ENCODE assay signal across 21 cellular contexts in the genomic region with DNA sequence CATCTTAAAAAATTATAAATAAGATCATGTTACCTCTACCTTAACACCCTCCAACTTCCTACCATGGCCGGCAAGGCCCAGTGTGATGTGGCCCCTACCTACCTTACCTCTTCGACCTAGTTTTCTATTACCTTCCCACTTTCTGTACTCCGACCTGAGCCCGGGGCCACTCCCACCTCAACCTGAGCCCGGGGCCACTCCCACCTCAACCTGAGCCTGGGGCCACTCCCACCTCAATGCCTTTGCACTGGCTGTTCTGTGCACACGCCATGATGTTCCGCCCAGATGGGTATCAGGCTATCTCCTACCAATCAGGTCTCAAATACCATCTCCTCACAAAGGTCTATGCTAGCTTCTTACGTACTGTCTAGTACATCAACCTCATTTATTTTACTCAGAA.
A peak's percentile ranks its signal among the peaks of the same experiment; 100 is the strongest.
DNase-seq lines count a peak whose midpoint lies in the region; ATAC-seq, FAIRE-seq and TF ChIP-seq lines count a peak whose summit lies in the region.
"Had no signal": no experiment of that assay in that cellular context is flagged by ENCODE, and none has a peak within 500 bp of the region (broad histone marks: within the 10 kb centered on the region; RNA-seq: fewer than 3 reads in every experiment).

No MANE protein-coding gene starts in this region.

- no peak for TF ChIP-seq EP300 in H1 (IDR thresholded peaks at IDR 0.05; ENCODE audit: borderline replicate concordance in 1 of 2, low read depth in 2 of 2, low read length in 2 of 2)

- no peak for TF ChIP-seq RAD21 in H1 (IDR thresholded peaks at IDR 0.05 in 1 of 2, conservative IDR thresholded peaks at IDR 0.05 in 1 of 2; ENCODE audit: low read depth in 2 of 2, low read length in 2 of 2)

- no peak overlapping the region for H2BK5ac ChIP-seq in H1 (ENCODE audit: low read depth, low read length)

- TF ChIP-seq POLR2A in H1 (IDR thresholded peaks at IDR 0.05; ENCODE audit: control extremely low read depth in 1 of 2, low read depth in 2 of 2, low read length in 2 of 2) (no peak), vagina (IDR thresholded peaks at IDR 0.05) (no peak), prostate gland (IDR thresholded peaks at IDR 0.05) (no peak)

- no peak overlapping the region for H2AK5ac ChIP-seq in H1 (ENCODE audit: low read depth, low read length)

- intact Hi-C loops in mucosa of descending colon (cut with DNase I, micrococcal nuclease) (no loop called here), vagina (cut with DNase I) (no loop called here), prostate gland (cut with DNase I) (no loop called here)

- H3K27me3 ChIP-seq in H1 (replicated peaks in 1 of 4; ENCODE audit: control insufficient read depth in 3 of 4, extremely low read depth in 1 of 4, insufficient read depth in 3 of 4, low read length in 3 of 4) = no peaks in the 10 kb centered on the region
- no peaks in the 10 kb centered on the region for H3K27me3 ChIP-seq in vagina
- H3K27me3 ChIP-seq in prostate gland (replicated peaks; ENCODE audit: insufficient read depth) = no peaks in the 10 kb centered on the region
- H3K27me3 ChIP-seq: BLaER1 treated with 17β-estradiol and CSF1 and Interleukin-3, amounts not matched to agents 10 nM and 100 nM; SJSA1 had no signal

- POLR2A ChIA-PET in H1 (lab: Charles Lee; ENCODE audit: partially characterized antibody) = no interaction called here

- no peaks in the 10 kb centered on the region for H3K4me1 Mint-ChIP-seq in stimulated activated naive CD8-positive, alpha-beta T cell treated with anti-CD3 and anti-CD28 coated beads, Interleukin-15, amount 100 ng/mL, for 72 hours

- no peak overlapping the region for H3K18ac ChIP-seq in H1 (ENCODE audit: extremely low read depth, low read length)

- H3K4me1 ChIP-seq in H1 (replicated peaks in 1 of 4; ENCODE audit: control insufficient read depth in 3 of 4, insufficient read depth in 4 of 4, low read length in 3 of 4) (no peaks in the 10 kb centered on the region), mucosa of descending colon (ENCODE audit: low read depth) (no peaks in the 10 kb centered on the region), vagina (no peaks in the 10 kb centered on the region), prostate gland (replicated peaks) (no peaks in the 10 kb centered on the region)
- H3K4me1 ChIP-seq: A549; BLaER1 treated with 17β-estradiol and CSF1 and Interleukin-3, amounts not matched to agents 10 nM and 100 nM; SJSA1 had no signal

- no peak overlapping the region for H3K56ac ChIP-seq in H1 (replicated peaks; ENCODE audit: insufficient read length, low read depth, low read length)

- peak; percentile 40 for ATAC-seq in stimulated activated naive CD8-positive, alpha-beta T cell treated with anti-CD3 and anti-CD28 coated beads, Interleukin-15, Interleukin-2, amounts not matched to agents 100 U/mL and 50 U/mL, for 24 hours
- no peak for ATAC-seq in stimulated activated naive CD8-positive, alpha-beta T cell treated with anti-CD3 and anti-CD28 coated beads, Interleukin-15, amount 100 ng/mL, for 72 hours
- peak; percentile 24 for ATAC-seq in mucosa of descending colon
- ATAC-seq in GM18520 (IDR thresholded peaks at IDR 0.05; ENCODE audit: unreplicated experiment) = no peak
- ATAC-seq: A549, GM12878, PC-3 had no signal

- H3K27ac ChIP-seq in H1 (ENCODE audit: low read depth, low read length) = no peak overlapping the region
- no peak overlapping the region for H3K27ac ChIP-seq in vagina
- no peak overlapping the region for H3K27ac ChIP-seq in prostate gland
- H3K27ac ChIP-seq: A549; BLaER1 treated with 17β-estradiol and CSF1 and Interleukin-3, amounts not matched to agents 10 nM and 100 nM; SJSA1 had no signal

- DNase-seq in stimulated activated naive CD8-positive, alpha-beta T cell treated with anti-CD3 and anti-CD28 coated beads, Interleukin-15, Interleukin-2, amounts not matched to agents 100 U/mL and 50 U/mL, for 24 hours = no peak
- no peak for DNase-seq in stimulated activated naive CD8-positive, alpha-beta T cell treated with anti-CD3 and anti-CD28 coated beads, Interleukin-15, amount 100 ng/mL, for 72 hours
- DNase-seq in H1 (ENCODE audit: low read depth in 1 of 2, low spot score in 2 of 2) = peak in 1 of 2 experiments; percentile 56
- DNase-seq in mucosa of descending colon = no peak
- DNase-seq in vagina (ENCODE audit: extremely low spot score in 2 of 2) = no peak
- no peak for DNase-seq in prostate gland (ENCODE audit: low spot score)
- DNase-seq: DND-41, GDM1, NCI-H1048, NCI-H146, NCI-H2081, NCI-H510A, NCI-H774, PC-3 had no signal

- H3K79me1 ChIP-seq in H1 (ENCODE audit: low read depth, low read length) = no peaks in the 10 kb centered on the region

- H3K4ac ChIP-seq in H1 (replicated peaks; ENCODE audit: insufficient read length, low read depth, low read length) = no peak overlapping the region

- H3K79me2 ChIP-seq in H1 (ENCODE audit: control insufficient read depth in 1 of 2, insufficient read depth in 2 of 2, low read length in 2 of 2) = no peaks in the 10 kb centered on the region

- 84% methylated on average over 8 of the region's 8 CpGs; no CpG with 5 or more reads in 1 of the 2 experiments for WGBS in H1 (ENCODE audit: extremely low coverage in 1 of 2, insufficient coverage in 1 of 2, insufficient read length in 1 of 2, insufficient replicate concordance in 2 of 2, low coverage in 1 of 2, low lambda C conversion rate in 2 of 2, missing lambda C conversion rate in 1 of 2), 2 experiments
- 84% methylated on average over 8 of the region's 8 CpGs for WGBS in prostate gland

- H2BK15ac ChIP-seq in H1 (ENCODE audit: low read length) = no peak overlapping the region

- peaks cover 0 to 6% (median 0%) of the 10 kb centered on the region in 4 experiments; a peak in 1 of 8 replicates for H3K36me3 ChIP-seq in H1 (ENCODE audit: control insufficient read depth in 2 of 4, insufficient read depth in 4 of 4, low read length in 3 of 4)
- H3K36me3 ChIP-seq in mucosa of descending colon (ENCODE audit: low read depth) = no peaks in the 10 kb centered on the region
- peaks cover 0 to 11% of the 10 kb centered on the region in 2 donors for H3K36me3 ChIP-seq in vagina
- no peaks in the 10 kb centered on the region for H3K36me3 ChIP-seq in prostate gland

- H3K23me2 ChIP-seq in H1 (ENCODE audit: low read depth, low read length) = no peaks in the 10 kb centered on the region

- no peaks in the 10 kb centered on the region for H3K27me3 Mint-ChIP-seq in stimulated activated naive CD8-positive, alpha-beta T cell treated with anti-CD3 and anti-CD28 coated beads, Interleukin-15, amount 100 ng/mL, for 72 hours

- H4K91ac ChIP-seq in H1 (replicated peaks; ENCODE audit: insufficient read length, low read length) = no peak overlapping the region

- TF ChIP-seq CTCF in H1 (IDR thresholded peaks at IDR 0.05; ENCODE audit: control extremely low read depth in 1 of 3, insufficient read depth in 1 of 3, low read depth in 1 of 3, low read length in 3 of 3) (no peak), mucosa of descending colon (IDR thresholded peaks at IDR 0.05) (no peak), vagina (IDR thresholded peaks at IDR 0.05) (no peak), prostate gland (IDR thresholded peaks at IDR 0.05) (no peak)

- H4K20me1 ChIP-seq in H1 (replicated peaks in 1 of 2; ENCODE audit: control insufficient read depth in 1 of 2, insufficient read depth in 2 of 2, low read length in 2 of 2) = no peaks in the 10 kb centered on the region

- H3K4me2 ChIP-seq in H1 (ENCODE audit: insufficient read depth in 1 of 2, low read depth in 2 of 2, low read length in 2 of 2) = no peak overlapping the region
- H3K4me2 ChIP-seq: A549; BLaER1 treated with 17β-estradiol and CSF1 and Interleukin-3, amounts not matched to agents 10 nM and 100 nM had no signal

- H4K5ac ChIP-seq in H1 (ENCODE audit: insufficient read length, low read depth, low read length) = no peak overlapping the region

- H3K27ac Mint-ChIP-seq in stimulated activated naive CD8-positive, alpha-beta T cell treated with anti-CD3 and anti-CD28 coated beads, Interleukin-15, amount 100 ng/mL, for 72 hours = no peak overlapping the region

- H2BK20ac ChIP-seq in H1 (ENCODE audit: low read length) = no peak overlapping the region

- H3K4me3 Mint-ChIP-seq in stimulated activated naive CD8-positive, alpha-beta T cell treated with anti-CD3 and anti-CD28 coated beads, Interleukin-15, amount 100 ng/mL, for 72 hours = no peak overlapping the region

- no peaks in the 10 kb centered on the region for H3K9me3 ChIP-seq in H1 (ENCODE audit: insufficient read depth in 2 of 2, low read depth in 1 of 2, low read length in 1 of 2)
- H3K9me3 ChIP-seq in mucosa of descending colon = no peaks in the 10 kb centered on the region
- H3K9me3 ChIP-seq in vagina = no peaks in the 10 kb centered on the region
- no peaks in the 10 kb centered on the region for H3K9me3 ChIP-seq in prostate gland
- H3K9me3 ChIP-seq: A549; BLaER1 treated with 17β-estradiol and CSF1 and Interleukin-3, amounts not matched to agents 10 nM and 100 nM; SJSA1 had no signal

- H3K14ac ChIP-seq in H1 (ENCODE audit: insufficient read length) = no peak overlapping the region

- H2AFZ ChIP-seq in H1 (ENCODE audit: low read length) = no peak overlapping the region

- no peaks in the 10 kb centered on the region for H3K9me3 Mint-ChIP-seq in stimulated activated naive CD8-positive, alpha-beta T cell treated with anti-CD3 and anti-CD28 coated beads, Interleukin-15, amount 100 ng/mL, for 72 hours

- H4K8ac ChIP-seq in H1 (ENCODE audit: extremely low read depth, insufficient read depth, low read length) = peak overlapping the region; percentile 22; the same call in 1 of the 2 replicates

- no peak overlapping the region for H2BK120ac ChIP-seq in H1 (replicated peaks; ENCODE audit: low read depth, low read length)

- H3K23ac ChIP-seq in H1 (ENCODE audit: insufficient read length) = no peak overlapping the region

- no peak overlapping the region for H3K9ac ChIP-seq in H1 (replicated peaks in 1 of 4; ENCODE audit: extremely low read depth in 1 of 4, low read depth in 3 of 4, low read length in 3 of 4)
- H3K9ac ChIP-seq: BLaER1 treated with 17β-estradiol and CSF1 and Interleukin-3, amounts not matched to agents 10 nM and 100 nM had no signal

- CTCF ChIA-PET in H1 (lab: Charles Lee; ENCODE audit: partially characterized antibody) = no interaction called here

- H2BK12ac ChIP-seq in H1 (ENCODE audit: low read depth, low read length) = no peak overlapping the region

- H3K4me3 ChIP-seq in H1 (ENCODE audit: extremely low read depth in 1 of 4, insufficient read depth in 2 of 4, low read depth in 3 of 4, low read length in 4 of 4) (no peak overlapping the region), mucosa of descending colon (no peak overlapping the region), vagina (no peak overlapping the region), prostate gland (no peak overlapping the region)
- H3K4me3 ChIP-seq: A549; BLaER1 treated with 17β-estradiol and CSF1 and Interleukin-3, amounts not matched to agents 10 nM and 100 nM; GM12878; SJSA1 had no signal

- FAIRE-seq in H1 (lab: Jason Lieb, UNC) = no peak
- FAIRE-seq: A549, GM12878, GM18507, H54 had no signal

TF ChIP-seq in H1, 55 proteins besides CTCF, POLR2A, EP300 and RAD21 (continues in another document):
- no peak for TF ChIP-seq PHF8 (conservative IDR thresholded peaks at IDR 0.05; ENCODE audit: low read depth, low read length)

Comparison
In these comparisons a context has a peak if more than half of its experiments do, and no peak if none do; other contexts are left out.
1. ATAC-seq: peak in stimulated activated naive CD8-positive, alpha-beta T cell treated with anti-CD3 and anti-CD28 coated beads, Interleukin-15, Interleukin-2, amounts not matched to agents 100 U/mL and 50 U/mL, for 24 hours (single experiment) and mucosa of descending colon (single experiment); none in stimulated activated naive CD8-positive, alpha-beta T cell treated with anti-CD3 and anti-CD28 coated beads, Interleukin-15, amount 100 ng/mL, for 72 hours (single experiment) and GM18520 (single experiment).